In the genomic region with DNA sequence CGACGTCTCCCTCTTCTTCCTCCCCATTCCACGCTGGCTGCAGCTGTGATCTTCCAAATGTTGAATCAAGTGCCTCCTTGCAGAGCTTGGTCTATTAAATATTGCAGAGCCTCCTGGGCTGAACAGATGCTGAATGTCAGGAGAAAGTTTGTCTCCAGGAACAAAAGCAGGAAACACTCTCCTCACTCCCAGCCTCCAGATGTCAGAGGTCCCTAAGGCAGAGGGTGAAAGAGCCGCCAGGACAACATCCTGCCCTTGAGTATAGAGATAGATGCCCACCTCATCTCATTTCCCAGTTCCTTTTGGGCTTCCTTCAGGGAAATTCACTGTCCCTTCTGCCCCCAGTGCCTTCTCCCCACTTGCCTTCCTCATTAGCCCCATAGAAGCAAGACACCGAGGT, we compare ENCODE assay signal across 13 cellular contexts. TPM values are rescaled to one million over a fixed set of nuclear protein-coding genes. Genes with fewer than 3 reads are reported as not detected.
DNase-seq lines count a peak whose midpoint lies in the region; ATAC-seq and TF ChIP-seq lines count a peak whose summit lies in the region.
"Had no signal": no experiment of that assay in that cellular context is flagged by ENCODE, and none has a peak within 500 bp of the region (broad histone marks: within the 10 kb centered on the region; RNA-seq: fewer than 3 reads in every experiment).

No MANE protein-coding gene starts in this region.

- no peak for TF ChIP-seq CTCF in endothelial cell (IDR thresholded peaks at IDR 0.05; ENCODE audit: unreplicated experiment)
- TF ChIP-seq CTCF in CD4-positive, alpha-beta T cell (IDR thresholded peaks at IDR 0.05) = no peak

- peaks cover 13% of the 10 kb centered on the region for H3K27me3 Mint-ChIP-seq in CD4-positive, CD25-positive, alpha-beta regulatory T cell
- H3K27me3 Mint-ChIP-seq in endothelial cell (ENCODE audit: unreplicated experiment) = peaks cover 10% of the 10 kb centered on the region
- no peaks in the 10 kb centered on the region for H3K27me3 Mint-ChIP-seq in CD4-positive, alpha-beta T cell

- no peaks in the 10 kb centered on the region for H3K36me3 ChIP-seq in CD4-positive, CD25-positive, alpha-beta regulatory T cell (ENCODE audit: control insufficient read depth, insufficient read depth, low read length)

- H3K4me1 ChIP-seq in CD4-positive, CD25-positive, alpha-beta regulatory T cell (ENCODE audit: control insufficient read depth, insufficient read depth, low read length, poor library complexity, severe bottlenecking) = no peaks in the 10 kb centered on the region

- no peak overlapping the region for H3K4me3 ChIP-seq in CD4-positive, CD25-positive, alpha-beta regulatory T cell (ENCODE audit: low read depth, low read length)
- H3K4me3 ChIP-seq: K562 had no signal

- H3K36me3 Mint-ChIP-seq in CD4-positive, CD25-positive, alpha-beta regulatory T cell = no peaks in the 10 kb centered on the region
- peaks cover 3% of the 10 kb centered on the region for H3K36me3 Mint-ChIP-seq in endothelial cell (ENCODE audit: low read depth, unreplicated experiment)
- no peaks in the 10 kb centered on the region for H3K36me3 Mint-ChIP-seq in stimulated activated effector memory CD8-positive, alpha-beta T cell treated with anti-CD3 and anti-CD28 coated beads, Interleukin-12 subunit alpha, Interleukin-12 subunit beta, amount 100 ng/mL, for 72 hours
- H3K36me3 Mint-ChIP-seq in CD4-positive, alpha-beta T cell (ENCODE audit: low read depth) = no peaks in the 10 kb centered on the region
- H3K36me3 Mint-ChIP-seq: CD14-positive monocyte had no signal

- H3K27ac Mint-ChIP-seq in CD4-positive, CD25-positive, alpha-beta regulatory T cell = peak overlapping the region; percentile 55 to 71 (median 71)
- H3K27ac Mint-ChIP-seq in endothelial cell (ENCODE audit: unreplicated experiment) = peak overlapping the region; percentile 90
- H3K27ac Mint-ChIP-seq in stimulated activated effector memory CD8-positive, alpha-beta T cell treated with anti-CD3 and anti-CD28 coated beads, Interleukin-12 subunit alpha, Interleukin-12 subunit beta, amount 100 ng/mL, for 72 hours = peak overlapping the region; percentile 72
- H3K27ac Mint-ChIP-seq in CD4-positive, alpha-beta T cell = no peak overlapping the region
- H3K27ac Mint-ChIP-seq: B cell had no signal

- no peak overlapping the region for H3K27ac ChIP-seq in CD4-positive, CD25-positive, alpha-beta regulatory T cell (ENCODE audit: insufficient read depth, low read length, poor library complexity, severe bottlenecking)
- no peak overlapping the region for H3K27ac ChIP-seq in CD4-positive, alpha-beta T cell (ENCODE audit: low read depth, low read length)

- DNase-seq in left ventricle myocardium superior (no peak), Right ventricle myocardium inferior (ENCODE audit: missing footprints) (no peak), endothelial cell (ENCODE audit: low spot score) (peak; percentile 28), putamen (ENCODE audit: low spot score) (no peak)
- no peak for DNase-seq in CD4-positive, CD25-positive, alpha-beta regulatory T cell
- no peak for DNase-seq in stimulated activated effector memory CD8-positive, alpha-beta T cell treated with anti-CD3 and anti-CD28 coated beads, Interleukin-12 subunit alpha, Interleukin-12 subunit beta, amount 100 ng/mL, for 72 hours (ENCODE audit: low spot score in 2 of 2)
- no peak for DNase-seq in CD4-positive, alpha-beta T cell
- DNase-seq: DMS79, GOT3, H9 had no signal

- no peaks in the 10 kb centered on the region for H3K9me3 ChIP-seq in CD4-positive, CD25-positive, alpha-beta regulatory T cell (ENCODE audit: control insufficient read depth in 2 of 2, low read length in 2 of 2)
- no peaks in the 10 kb centered on the region for H3K9me3 ChIP-seq in CD4-positive, alpha-beta T cell (ENCODE audit: control insufficient read depth, low read length)

- H3K4me3 Mint-ChIP-seq in CD4-positive, CD25-positive, alpha-beta regulatory T cell = no peak overlapping the region
- peak overlapping the region; percentile 47 for H3K4me3 Mint-ChIP-seq in endothelial cell (ENCODE audit: unreplicated experiment)
- no peak overlapping the region for H3K4me3 Mint-ChIP-seq in stimulated activated effector memory CD8-positive, alpha-beta T cell treated with anti-CD3 and anti-CD28 coated beads, Interleukin-12 subunit alpha, Interleukin-12 subunit beta, amount 100 ng/mL, for 72 hours
- H3K4me3 Mint-ChIP-seq in CD4-positive, alpha-beta T cell = no peak overlapping the region
- H3K4me3 Mint-ChIP-seq: B cell, CD14-positive monocyte, H9 had no signal

- intact Hi-C loops in left ventricle myocardium superior (cut with micrococcal nuclease) (no loop called here), Right ventricle myocardium inferior (cut with DNase I) (no loop called here)
- intact Hi-C loops in CD4-positive, alpha-beta T cell (cut with DNase I, micrococcal nuclease) = no loop called here

- POLR2A ChIA-PET in CD4-positive, alpha-beta T cell (lab: Charles Lee) = no interaction called here

- H3K4me1 Mint-ChIP-seq in CD4-positive, CD25-positive, alpha-beta regulatory T cell = peaks cover 0 to 8% (median 5%) of the 10 kb centered on the region in 4 donors
- peaks cover 42% of the 10 kb centered on the region for H3K4me1 Mint-ChIP-seq in endothelial cell (ENCODE audit: unreplicated experiment)
- H3K4me1 Mint-ChIP-seq in stimulated activated effector memory CD8-positive, alpha-beta T cell treated with anti-CD3 and anti-CD28 coated beads, Interleukin-12 subunit alpha, Interleukin-12 subunit beta, amount 100 ng/mL, for 72 hours = peaks cover 7% of the 10 kb centered on the region
- no peaks in the 10 kb centered on the region for H3K4me1 Mint-ChIP-seq in CD4-positive, alpha-beta T cell (ENCODE audit: low read depth)
- H3K4me1 Mint-ChIP-seq: CD14-positive monocyte had no signal

- H3K27me3 ChIP-seq in CD4-positive, CD25-positive, alpha-beta regulatory T cell (ENCODE audit: control insufficient read depth, insufficient read depth, low read length) = no peaks in the 10 kb centered on the region
- no peaks in the 10 kb centered on the region for H3K27me3 ChIP-seq in CD4-positive, alpha-beta T cell (ENCODE audit: control insufficient read depth, insufficient read depth, low read length)

- CTCF ChIA-PET in CD4-positive, alpha-beta T cell (lab: Charles Lee) = no interaction called here

- H3K9me3 Mint-ChIP-seq in CD4-positive, CD25-positive, alpha-beta regulatory T cell = peaks cover 0 to 3% (median 0%) of the 10 kb centered on the region in 7 donors
- no peaks in the 10 kb centered on the region for H3K9me3 Mint-ChIP-seq in endothelial cell (ENCODE audit: unreplicated experiment)
- no peaks in the 10 kb centered on the region for H3K9me3 Mint-ChIP-seq in stimulated activated effector memory CD8-positive, alpha-beta T cell treated with anti-CD3 and anti-CD28 coated beads, Interleukin-12 subunit alpha, Interleukin-12 subunit beta, amount 100 ng/mL, for 72 hours
- H3K9me3 Mint-ChIP-seq in CD4-positive, alpha-beta T cell = no peaks in the 10 kb centered on the region
- H3K9me3 Mint-ChIP-seq: H9 had no signal

- ATAC-seq in left ventricle myocardium superior = peak; percentile 59
- ATAC-seq in Right ventricle myocardium inferior = no peak
- no peak for ATAC-seq in CD4-positive, CD25-positive, alpha-beta regulatory T cell (ENCODE audit: low read depth in 2 of 2)
- no peak for ATAC-seq in stimulated activated effector memory CD8-positive, alpha-beta T cell treated with anti-CD3 and anti-CD28 coated beads, Interleukin-12 subunit alpha, Interleukin-12 subunit beta, amount 100 ng/mL, for 72 hours
- ATAC-seq in CD4-positive, alpha-beta T cell (ENCODE audit: poor library complexity) = no peak
- ATAC-seq: K562 had no signal

RNA-seq across cellular contexts. Expression of a gene that starts 40.8 kb away (rescaled TPM):
- total RNA-seq in left ventricle myocardium superior = 34.5 TPM
- 41.7 TPM for total RNA-seq in Right ventricle myocardium inferior
- 40.0 TPM for total RNA-seq in CD4-positive, CD25-positive, alpha-beta regulatory T cell
- polyA plus RNA-seq in CD4-positive, CD25-positive, alpha-beta regulatory T cell = 1 to 10 TPM in 2 of 4 donors, under 1 TPM in 2; 0.65 to 2.9 (median 0.99) TPM
- total RNA-seq in endothelial cell (ENCODE audit: unreplicated experiment) = 6.6 TPM
- 10 to 100 TPM; 24.3 to 27.4 TPM for total RNA-seq in CD4-positive, alpha-beta T cell
- polyA plus RNA-seq: CD14-positive monocyte, K562 had no signal
